Comparison of ENCODE assay signal across 23 cellular contexts in genomic region chr3:111045564-111045963, GRCh38. TPM values are rescaled to one million over a fixed set of nuclear protein-coding genes. Genes with fewer than 3 reads are reported as not detected.
DNase-seq lines count a peak whose midpoint lies in the region; ATAC-seq, FAIRE-seq and TF ChIP-seq lines count a peak whose summit lies in the region.
"Had no signal": no experiment of that assay in that cellular context is flagged by ENCODE, and none has a peak within 500 bp of the region (broad histone marks: within the 10 kb centered on the region; RNA-seq: fewer than 3 reads in every experiment).

No MANE protein-coding gene starts in this region.

- no peak for FAIRE-seq in frontal cortex (lab: Jason Lieb, UNC)
- FAIRE-seq: GM19239 had no signal

- CTCF ChIA-PET in activated CD4-positive, alpha-beta T cell treated with anti-CD3 and anti-CD28 coated beads for 36 hours (lab: Charles Lee) = no interaction called here

- no peak overlapping the region for H3K4me3 ChIP-seq in epithelial cell of esophagus (ENCODE audit: low read length)
- H3K4me3 ChIP-seq: left ventricle myocardium inferior, testis had no signal

- peaks cover 7% of the 10 kb centered on the region for H3K4me1 Mint-ChIP-seq in activated CD4-positive, alpha-beta T cell treated with anti-CD3 and anti-CD28 coated beads for 36 hours
- H3K4me1 Mint-ChIP-seq in stimulated activated effector memory CD8-positive, alpha-beta T cell treated with anti-CD3 and anti-CD28 coated beads, Interleukin-12 subunit alpha, Interleukin-12 subunit beta, amount 100 ng/mL, for 72 hours = peaks cover 6% of the 10 kb centered on the region
- H3K4me1 Mint-ChIP-seq: activated naive CD4-positive, alpha-beta T cell treated with anti-CD3 and anti-CD28 coated beads, Interleukin-2, amount 10 ng/mL, durations not matched to agents 7 days and 5 days; nephron had no signal

- H3K27me3 Mint-ChIP-seq in activated CD4-positive, alpha-beta T cell treated with anti-CD3 and anti-CD28 coated beads for 36 hours = no peaks in the 10 kb centered on the region
- H3K27me3 Mint-ChIP-seq: progenitor cell of endocrine pancreas had no signal

- no peaks in the 10 kb centered on the region for H3K9me3 Mint-ChIP-seq in activated CD4-positive, alpha-beta T cell treated with anti-CD3 and anti-CD28 coated beads for 36 hours (ENCODE audit: low read depth)
- H3K9me3 Mint-ChIP-seq in stimulated activated effector memory CD8-positive, alpha-beta T cell treated with anti-CD3 and anti-CD28 coated beads, Interleukin-12 subunit alpha, Interleukin-12 subunit beta, amount 100 ng/mL, for 72 hours = peaks cover 2% of the 10 kb centered on the region
- H3K9me3 Mint-ChIP-seq: activated naive CD4-positive, alpha-beta T cell treated with anti-CD3 and anti-CD28 coated beads, Interleukin-2, amount 10 ng/mL, durations not matched to agents 7 days and 5 days had no signal

- intact Hi-C loops in activated CD4-positive, alpha-beta T cell treated with anti-CD3 and anti-CD28 coated beads for 36 hours (cut with DNase I, micrococcal nuclease) = no loop called here

- H3K27ac Mint-ChIP-seq in activated CD4-positive, alpha-beta T cell treated with anti-CD3 and anti-CD28 coated beads for 36 hours = no peak overlapping the region
- H3K27ac Mint-ChIP-seq in stimulated activated effector memory CD8-positive, alpha-beta T cell treated with anti-CD3 and anti-CD28 coated beads, Interleukin-12 subunit alpha, Interleukin-12 subunit beta, amount 100 ng/mL, for 72 hours = no peak overlapping the region
- H3K27ac Mint-ChIP-seq: activated naive CD4-positive, alpha-beta T cell treated with anti-CD3 and anti-CD28 coated beads, Interleukin-2, amount 10 ng/mL, durations not matched to agents 7 days and 5 days; nephron; progenitor cell of endocrine pancreas had no signal

- TF ChIP-seq CTCF in epithelial cell of esophagus (IDR thresholded peaks at IDR 0.05; ENCODE audit: insufficient read depth, low read depth, low read length, missing control alignments) = no peak

- no peaks in the 10 kb centered on the region for H3K36me3 Mint-ChIP-seq in activated CD4-positive, alpha-beta T cell treated with anti-CD3 and anti-CD28 coated beads for 36 hours (ENCODE audit: low read depth)
- H3K36me3 Mint-ChIP-seq in stimulated activated effector memory CD8-positive, alpha-beta T cell treated with anti-CD3 and anti-CD28 coated beads, Interleukin-12 subunit alpha, Interleukin-12 subunit beta, amount 100 ng/mL, for 72 hours = no peaks in the 10 kb centered on the region
- H3K36me3 Mint-ChIP-seq: activated naive CD4-positive, alpha-beta T cell treated with anti-CD3 and anti-CD28 coated beads, Interleukin-2, amount 10 ng/mL, durations not matched to agents 7 days and 5 days had no signal

- no peak overlapping the region for H3K4me3 Mint-ChIP-seq in activated CD4-positive, alpha-beta T cell treated with anti-CD3 and anti-CD28 coated beads for 36 hours
- no peak overlapping the region for H3K4me3 Mint-ChIP-seq in stimulated activated effector memory CD8-positive, alpha-beta T cell treated with anti-CD3 and anti-CD28 coated beads, Interleukin-12 subunit alpha, Interleukin-12 subunit beta, amount 100 ng/mL, for 72 hours
- H3K4me3 Mint-ChIP-seq: activated naive CD4-positive, alpha-beta T cell treated with anti-CD3 and anti-CD28 coated beads, Interleukin-2, amount 10 ng/mL, durations not matched to agents 7 days and 5 days; nephron had no signal

- peak; percentile 7 for DNase-seq in activated CD4-positive, alpha-beta T cell treated with anti-CD3 and anti-CD28 coated beads for 36 hours
- no peak for DNase-seq in activated CD4-positive, alpha-beta T cell treated with anti-CD3 and anti-CD28 coated beads, Interleukin-2, amount 50 U/mL, for 4 hours
- DNase-seq in RKO (ENCODE audit: low spot score) (peak; percentile 19), epithelial cell of esophagus (ENCODE audit: low read depth) (peak; percentile 44), NCI-H2029 (lab: John Stamatoyannopoulos, UW) (no peak), NCI-H69 (lab: John Stamatoyannopoulos, UW) (no peak), frontal cortex (ENCODE audit: low spot score in 2 of 2) (no peak)
- no peak for DNase-seq in stimulated activated effector memory CD8-positive, alpha-beta T cell treated with anti-CD3 and anti-CD28 coated beads, Interleukin-12 subunit alpha, Interleukin-12 subunit beta, amount 100 ng/mL, for 72 hours (ENCODE audit: low spot score in 2 of 2)
- DNase-seq: 8988T; activated naive CD4-positive, alpha-beta T cell treated with anti-CD3 and anti-CD28 coated beads, Interleukin-2, amount 10 ng/mL, durations not matched to agents 7 days and 5 days; activated T-cell treated with anti-CD3 and anti-CD28 coated beads, Interleukin-2, amount 50 U/mL, for 48 hours; AML-193; aorta; foreskin melanocyte; hippocampal formation; left ventricle myocardium inferior; NCI-H187 treated with DMSO at 0.1 percent for 48 hours; NCI-H2227 treated with DMSO at 0.1 percent for 48 hours; NCI-H774; testis had no signal

- ATAC-seq in activated CD4-positive, alpha-beta T cell treated with anti-CD3 and anti-CD28 coated beads for 36 hours = peak; percentile 64
- peak; percentile 53 for ATAC-seq in stimulated activated effector memory CD8-positive, alpha-beta T cell treated with anti-CD3 and anti-CD28 coated beads, Interleukin-12 subunit alpha, Interleukin-12 subunit beta, amount 100 ng/mL, for 72 hours

- POLR2A ChIA-PET in activated CD4-positive, alpha-beta T cell treated with anti-CD3 and anti-CD28 coated beads for 36 hours (lab: Charles Lee) = no interaction called here

RNA-seq across cellular contexts. Expression of gene NECTIN3, which starts 26.1 kb away (rescaled TPM):
- 1 to 10 TPM; 5.1 to 5.9 TPM for total RNA-seq in activated CD4-positive, alpha-beta T cell treated with anti-CD3 and anti-CD28 coated beads for 36 hours
- 157 TPM for total RNA-seq in frontal cortex

Comparison
In these comparisons a context has a peak if more than half of its experiments do, and no peak if none do; other contexts are left out.
1. DNase-seq: peak in activated CD4-positive, alpha-beta T cell treated with anti-CD3 and anti-CD28 coated beads for 36 hours (single experiment), RKO (single experiment) and epithelial cell of esophagus (single experiment); none in activated CD4-positive, alpha-beta T cell treated with anti-CD3 and anti-CD28 coated beads, Interleukin-2, amount 50 U/mL, for 4 hours (0 of 2), stimulated activated effector memory CD8-positive, alpha-beta T cell treated with anti-CD3 and anti-CD28 coated beads, Interleukin-12 subunit alpha, Interleukin-12 subunit beta, amount 100 ng/mL, for 72 hours (0 of 2), NCI-H2029 (single experiment), NCI-H69 (single experiment) and frontal cortex (0 of 2).
2. RNA of gene NECTIN3, which starts 26.1 kb away (total RNA-seq): 157 TPM in frontal cortex (single experiment); 5.1 to 5.9 TPM in activated CD4-positive, alpha-beta T cell treated with anti-CD3 and anti-CD28 coated beads for 36 hours; every median in the first group is over 10 times any median in the second.